Comparison of ENCODE assay signal across 15 cellular contexts in the genomic region with DNA sequence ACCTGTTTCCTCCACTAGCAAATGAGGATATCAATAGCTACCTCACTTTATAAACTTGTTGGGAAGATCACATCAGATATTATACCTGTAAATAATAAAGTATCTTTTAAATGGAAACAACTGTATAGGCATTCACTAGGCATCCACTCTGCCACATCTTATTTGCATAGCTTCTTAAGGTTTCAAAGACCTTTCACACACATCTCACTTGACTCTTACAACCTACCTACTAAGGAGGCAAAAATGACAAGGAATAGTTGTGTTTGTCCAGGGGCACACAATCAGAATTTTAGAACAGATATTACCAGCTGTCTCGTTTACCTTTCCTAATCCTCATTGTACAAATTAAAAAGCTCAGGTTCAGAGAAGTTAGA. TPM values are rescaled to one million over a fixed set of nuclear protein-coding genes. Genes with fewer than 3 reads are reported as not detected.
DNase-seq lines count a peak whose midpoint lies in the region; ATAC-seq, FAIRE-seq and TF ChIP-seq lines count a peak whose summit lies in the region.
"Had no signal": no experiment of that assay in that cellular context is flagged by ENCODE, and none has a peak within 500 bp of the region (broad histone marks: within the 10 kb centered on the region; RNA-seq: fewer than 3 reads in every experiment).

No MANE protein-coding gene starts in this region.

- H3K9me2 ChIP-seq in GM23248 (ENCODE audit: insufficient read depth), result no peaks in the 10 kb centered on the region

- ATAC-seq in HG03135 (IDR thresholded peaks at IDR 0.05; ENCODE audit: unreplicated experiment), result peak; percentile 28
- ATAC-seq in activated naive CD4-positive, alpha-beta T cell treated with anti-CD3 and anti-CD28 coated beads, Interleukin-2, amount 50 U/mL, for 72 hours, result no peak

- H3K27ac Mint-ChIP-seq in activated naive CD4-positive, alpha-beta T cell treated with anti-CD3 and anti-CD28 coated beads, Interleukin-2, amount 50 U/mL, for 72 hours, result peak overlapping the region; percentile 91 to 96
- H3K27ac Mint-ChIP-seq: nephron progenitor cell had no signal

- DNase-seq in GM12864 (ENCODE audit: low read depth), result no peak
- DNase-seq in GM19239 (ENCODE audit: insufficient read length, low spot score), result no peak
- no peak for DNase-seq in activated naive CD4-positive, alpha-beta T cell treated with anti-CD3 and anti-CD28 coated beads, Interleukin-2, amount 50 U/mL, for 72 hours (ENCODE audit: low spot score in 2 of 2)
- DNase-seq in caudate nucleus (lab: John Stamatoyannopoulos, UW), result no peak
- DNase-seq in NOMO-1 (lab: John Stamatoyannopoulos, UW; ENCODE audit: unreplicated experiment in 2 of 2), result no peak
- no peak for DNase-seq in GM23248
- no peak for DNase-seq in stimulated activated CD4-positive, alpha-beta T cell treated with anti-CD3 and anti-CD28 coated beads, Interleukin-12 subunit alpha, Interleukin-12 subunit beta, amount 100 ng/mL, for 4 hours
- DNase-seq: activated gamma-delta T cell, H7, NCI-H187 treated with DMSO at 0.1 percent for 48 hours, nephron progenitor cell, uterus had no signal

- peak; percentile 97 for FAIRE-seq in GM19239 (lab: Jason Lieb, UNC)
- FAIRE-seq: small intestine had no signal

- no peaks in the 10 kb centered on the region for H3K9me3 Mint-ChIP-seq in activated naive CD4-positive, alpha-beta T cell treated with anti-CD3 and anti-CD28 coated beads, Interleukin-2, amount 50 U/mL, for 72 hours
- H3K9me3 Mint-ChIP-seq: nephron progenitor cell had no signal

- no peak overlapping the region for H2AFZ ChIP-seq in GM23248

- peaks cover 0 to 8% of the 10 kb centered on the region in 2 donors for H3K36me3 Mint-ChIP-seq in activated naive CD4-positive, alpha-beta T cell treated with anti-CD3 and anti-CD28 coated beads, Interleukin-2, amount 50 U/mL, for 72 hours

- peaks cover 12% of the 10 kb centered on the region for H3K27me3 ChIP-seq in GM23248 (replicated peaks; ENCODE audit: insufficient read depth)
- H3K27me3 ChIP-seq: uterus had no signal

- H3K36me3 ChIP-seq in GM23248 (ENCODE audit: low read depth), result no peaks in the 10 kb centered on the region
- H3K36me3 ChIP-seq: uterus had no signal

- H3K9ac ChIP-seq in GM23248, result no peak overlapping the region

- no peaks in the 10 kb centered on the region for H3K4me1 ChIP-seq in GM23248 (ENCODE audit: insufficient read depth)
- H3K4me1 ChIP-seq: uterus had no signal

- no peak overlapping the region for H3K27ac ChIP-seq in caudate nucleus (ENCODE audit: low read depth, low read length)
- no peak overlapping the region for H3K27ac ChIP-seq in GM23248
- H3K27ac ChIP-seq: coronary artery, uterus had no signal

- 18 to 21% methylated on average over 1 of the region's 1 CpG for WGBS in GM23248 (ENCODE audit: low coverage in 1 of 2, low lambda C conversion rate in 2 of 2, missing lambda C conversion rate in 2 of 2), 2 experiments

- H3K4me2 ChIP-seq in GM23248 (ENCODE audit: unreplicated experiment), result no peak overlapping the region

- H3K9me3 ChIP-seq in GM23248 (ENCODE audit: low read depth), result no peaks in the 10 kb centered on the region
- H3K9me3 ChIP-seq: uterus had no signal

- in situ Hi-C loops in GM23248 (cut with MboI), result no loop called here

- no peak for TF ChIP-seq CTCF in GM12864 (IDR thresholded peaks at IDR 0.05; ENCODE audit: low read depth, low read length, missing control alignments)

- peak overlapping the region; percentile 22; the same call in 1 of the 2 replicates for H3K4me3 ChIP-seq in GM12864 (ENCODE audit: low read depth, low read length)
- no peak overlapping the region for H3K4me3 ChIP-seq in GM23248
- H3K4me3 ChIP-seq: coronary artery, uterus had no signal

- no peaks in the 10 kb centered on the region for H3K79me2 ChIP-seq in GM23248 (ENCODE audit: insufficient read depth)

- no peaks in the 10 kb centered on the region for H3F3A ChIP-seq in GM23248 (ENCODE audit: insufficient read depth)

- no peaks in the 10 kb centered on the region for H4K20me1 ChIP-seq in GM23248 (ENCODE audit: insufficient read depth)

RNA-seq across cellular contexts. Expression of a gene that starts 51.5 kb away (rescaled TPM):
- total RNA-seq in activated naive CD4-positive, alpha-beta T cell treated with anti-CD3 and anti-CD28 coated beads, Interleukin-2, amount 50 U/mL, for 72 hours, result under 1 TPM; 0.05 to 0.18 TPM
- not detected in 2 replicates for total RNA-seq in GM23248 (2014; rRNA removed; shearing (Covaris generic))
- not detected in 2 replicates for polyA plus RNA-seq in GM23248 (2016; fragmentation: Nextera tagmentation; extraction: Ambion mirVana)
